In genomic region chr1:55430206-55430605, GRCh38 we compare ENCODE assay signal across 8 cellular contexts.
DNase-seq lines count a peak whose midpoint lies in the region; ATAC-seq, FAIRE-seq and TF ChIP-seq lines count a peak whose summit lies in the region.
"Not testable (repeated sequence)": the region's sequence is repeated elsewhere in the genome, so short reads cannot be mapped to it uniquely, and the experiment has no call there.

No MANE protein-coding gene starts in this region.

- H3K27ac ChIP-seq in AG04450 (ENCODE audit: low read depth, low read length), result peak overlapping the region; percentile 92
- H3K27ac ChIP-seq in RWPE1, result peak overlapping the region; percentile 89
- H3K27ac ChIP-seq in astrocyte (ENCODE audit: low read depth, low read length), result peak overlapping the region; percentile 83
- H3K27ac ChIP-seq in endothelial cell of umbilical vein (ENCODE audit: insufficient read depth, low read depth, low read length), result peak overlapping the region; percentile 93
- H3K27ac ChIP-seq in HepG2 (ENCODE audit: extremely low read length, insufficient read depth, low read length), result peak overlapping the region; percentile 69
- H3K27ac ChIP-seq in trophoblast cell (ENCODE audit: low read depth, low read length), result not testable (repeated sequence)
- H3K27ac ChIP-seq in tibial nerve, result peak overlapping the region in 3 of 4 donors; percentile 48 to 84 (median 80)

- TF ChIP-seq EP300 in HepG2 (IDR thresholded peaks at IDR 0.05; ENCODE audit: low read depth in 2 of 2, low read length in 2 of 2); HepG2 (CRISPR knock-in tag; IDR thresholded peaks at IDR 0.05; ENCODE audit: borderline replicate concordance); tibial nerve (IDR thresholded peaks at IDR 0.05): not testable (repeated sequence)

- not testable (repeated sequence) for H3K23ac ChIP-seq in trophoblast cell (ENCODE audit: low read length)

- BruUV-seq in endothelial cell of umbilical vein (replicated peaks; lab: Mats Ljungman, UMichigan); HepG2 (replicated peaks; lab: Mats Ljungman, UMichigan): not testable (repeated sequence)

- TF ChIP-seq CTCF in AG04450 (IDR thresholded peaks at IDR 0.05; ENCODE audit: low read depth, low read length); HFFc6 (IDR thresholded peaks at IDR 0.05); RWPE1 (conservative IDR thresholded peaks at IDR 0.05; ENCODE audit: low read depth); astrocyte (IDR thresholded peaks at IDR 0.05; ENCODE audit: insufficient read depth, low read depth, low read length); endothelial cell of umbilical vein (IDR thresholded peaks at IDR 0.05; ENCODE audit: extremely low read depth in 1 of 2, insufficient read depth in 1 of 2, low read depth in 1 of 2, low read length in 2 of 2); HepG2 (CRISPR knock-in tag; IDR thresholded peaks at IDR 0.05); tibial nerve (IDR thresholded peaks at IDR 0.05): not testable (repeated sequence)

- peak overlapping the region; percentile 76 for H2AK5ac ChIP-seq in trophoblast cell (ENCODE audit: low read length)

- peaks cover 65% of the 10 kb centered on the region for H3K4me1 Mint-ChIP-seq in HFFc6 (ENCODE audit: low read depth)
- H3K4me1 Mint-ChIP-seq in astrocyte (ENCODE audit: low read depth, unreplicated experiment), result peaks cover 21% of the 10 kb centered on the region

- H3K4me3 ChIP-seq in AG04450 (ENCODE audit: low read depth, low read length); astrocyte (ENCODE audit: insufficient read depth, low read depth, low read length); endothelial cell of umbilical vein (replicated peaks in 1 of 3; ENCODE audit: insufficient read depth in 1 of 3, low read depth in 1 of 3, low read length in 3 of 3); HepG2 (replicated peaks in 1 of 3; ENCODE audit: insufficient read depth in 1 of 3, low read depth in 2 of 3, low read length in 3 of 3); trophoblast cell (ENCODE audit: low read depth, low read length); tibial nerve: not testable (repeated sequence)

- not testable (repeated sequence) for TF ChIP-seq POLR2A in endothelial cell of umbilical vein (IDR thresholded peaks at IDR 0.05; ENCODE audit: low read depth, low read length); HepG2 (IDR thresholded peaks at IDR 0.05; ENCODE audit: insufficient read depth in 1 of 2, low read depth in 2 of 2, low read length in 2 of 2); tibial nerve (IDR thresholded peaks at IDR 0.05)

- intact Hi-C loops in endothelial cell of umbilical vein (cut with micrococcal nuclease); HepG2 (cut with micrococcal nuclease; ENCODE audit: unreplicated experiment): not testable (repeated sequence)

- H3K9ac ChIP-seq in astrocyte (ENCODE audit: low read length) (peak overlapping the region; percentile 25), endothelial cell of umbilical vein (replicated peaks; ENCODE audit: extremely low read depth, insufficient read depth, low read length) (peak overlapping the region; percentile 48), HepG2 (ENCODE audit: insufficient read depth, low read depth, low read length) (peak overlapping the region; percentile 42; the same call in 1 of the 2 replicates)
- not testable (repeated sequence) for H3K9ac ChIP-seq in trophoblast cell (ENCODE audit: low read length)

- not testable (repeated sequence) for ATAC-seq in HepG2

- DNase-seq in AG04450 (ENCODE audit: low read depth, low spot score); HFFc6; RWPE1 (ENCODE audit: low spot score); astrocyte (ENCODE audit: low read depth); HepG2 (ENCODE audit: low spot score); trophoblast cell; tibial nerve (ENCODE audit: low spot score in 2 of 2): not testable (repeated sequence)
- peak; percentile 28 for DNase-seq in endothelial cell of umbilical vein (ENCODE audit: low read depth, low spot score)

- H2BK5ac ChIP-seq in trophoblast cell (ENCODE audit: low read depth, low read length, poor library complexity), result peak overlapping the region; percentile 29

- H3K36me3 ChIP-seq in astrocyte (ENCODE audit: insufficient read depth, low read length); endothelial cell of umbilical vein (ENCODE audit: control insufficient read depth in 2 of 2, extremely low read depth in 1 of 2, insufficient read depth in 2 of 2, low read length in 2 of 2); HepG2 (replicated peaks in 1 of 2; ENCODE audit: control insufficient read depth in 1 of 2, insufficient read depth in 2 of 2, low read length in 2 of 2); trophoblast cell (ENCODE audit: control insufficient read depth in 1 of 2, insufficient read depth in 2 of 2, low read length in 2 of 2); tibial nerve: not testable (repeated sequence)

- H3K4me1 ChIP-seq in astrocyte (ENCODE audit: insufficient read depth, low read length), result peaks cover 30% of the 10 kb centered on the region
- peaks cover 32% of the 10 kb centered on the region for H3K4me1 ChIP-seq in endothelial cell of umbilical vein (ENCODE audit: control insufficient read depth, extremely low read depth, insufficient read depth, low read length)
- peaks cover 72% of the 10 kb centered on the region for H3K4me1 ChIP-seq in HepG2 (ENCODE audit: insufficient read depth, low read length)
- peaks cover 24 to 36% of the 10 kb centered on the region in 2 experiments for H3K4me1 ChIP-seq in trophoblast cell (ENCODE audit: control insufficient read depth in 1 of 2, insufficient read depth in 2 of 2, low read length in 2 of 2)
- peaks cover 0 to 27% (median 4%) of the 10 kb centered on the region in 4 donors for H3K4me1 ChIP-seq in tibial nerve

- not testable (repeated sequence) for H3K79me2 ChIP-seq in astrocyte (ENCODE audit: insufficient read depth, low read length); endothelial cell of umbilical vein (ENCODE audit: control insufficient read depth, insufficient read depth, low read length); HepG2 (ENCODE audit: insufficient read depth, low read length); trophoblast cell (ENCODE audit: control insufficient read depth, insufficient read depth, low read length, poor library complexity)

- peaks cover 33% of the 10 kb centered on the region for H3K79me1 ChIP-seq in trophoblast cell (ENCODE audit: low read length)

- H3K27me3 Mint-ChIP-seq in HFFc6 (ENCODE audit: insufficient read depth); astrocyte (ENCODE audit: low read depth, unreplicated experiment): not testable (repeated sequence)

- dilution Hi-C loops in endothelial cell of umbilical vein (cut with MboI; ENCODE audit: extremely low pct_ligation_motif_present, low sequenced_read_pairs), result not testable (repeated sequence)

- H3K9me3 Mint-ChIP-seq in HFFc6, result peaks cover 11% of the 10 kb centered on the region
- H3K9me3 Mint-ChIP-seq in astrocyte (ENCODE audit: unreplicated experiment), result not testable (repeated sequence)

- FAIRE-seq in astrocyte (lab: Jason Lieb, UNC); endothelial cell of umbilical vein (lab: Jason Lieb, UNC); HepG2 (lab: Jason Lieb, UNC): not testable (repeated sequence)

- H4K12ac ChIP-seq in trophoblast cell (ENCODE audit: low read depth, low read length), result not testable (repeated sequence)

- H2AFZ ChIP-seq in astrocyte (ENCODE audit: low read depth, low read length); HepG2 (ENCODE audit: low read length); trophoblast cell (ENCODE audit: insufficient read depth, low read length, poor library complexity): not testable (repeated sequence)
- H2AFZ ChIP-seq in endothelial cell of umbilical vein (ENCODE audit: low read depth, low read length), result peak overlapping the region; percentile 5

- peak overlapping the region; percentile 1 for H3K18ac ChIP-seq in trophoblast cell (ENCODE audit: low read length)

- H3K4me3 Mint-ChIP-seq in HFFc6, result peak overlapping the region; percentile 62
- not testable (repeated sequence) for H3K4me3 Mint-ChIP-seq in astrocyte (ENCODE audit: unreplicated experiment)

- peak overlapping the region; percentile 83 for H4K91ac ChIP-seq in trophoblast cell (ENCODE audit: low read depth, low read length)

- TF ChIP-seq RAD21 in HepG2 (CRISPR knock-in tag; IDR thresholded peaks at IDR 0.05), result not testable (repeated sequence)

- WGBS in HepG2 (ENCODE audit: low lambda C conversion rate), result 100% methylated on average over 6 of the region's 8 CpGs
- WGBS in trophoblast cell (ENCODE audit: extremely low coverage, insufficient coverage, insufficient read length), result no CpG with 5 or more reads among the region's 8 CpGs
- 89 to 92% methylated on average over 7 to 8 of the region's 8 CpGs for whole genome bisulfite sequencing in tibial nerve, 2 donors

- peak overlapping the region; percentile 87 for H2BK12ac ChIP-seq in trophoblast cell (ENCODE audit: low read length)

- peak overlapping the region; percentile 92 for H3K27ac Mint-ChIP-seq in HFFc6
- H3K27ac Mint-ChIP-seq in astrocyte (ENCODE audit: unreplicated experiment), result peak overlapping the region; percentile 72

- H3K27me3 ChIP-seq in AG04450 (ENCODE audit: control insufficient read depth, insufficient read depth, low read length); astrocyte (ENCODE audit: insufficient read depth, low read length); endothelial cell of umbilical vein (ENCODE audit: control insufficient read depth in 2 of 2, insufficient read depth in 2 of 2, low read length in 2 of 2); HepG2 (ENCODE audit: control insufficient read depth in 1 of 2, insufficient read depth in 2 of 2, low read length in 2 of 2); trophoblast cell (ENCODE audit: insufficient read depth, low read length); tibial nerve: not testable (repeated sequence)

- H3K4me2 ChIP-seq in astrocyte (ENCODE audit: low read length), result peak overlapping the region; percentile 47
- not testable (repeated sequence) for H3K4me2 ChIP-seq in endothelial cell of umbilical vein (ENCODE audit: insufficient read depth, low read length); trophoblast cell (ENCODE audit: low read length)
- H3K4me2 ChIP-seq in HepG2 (ENCODE audit: low read depth, low read length), result peak overlapping the region; percentile 43; the same call in 1 of the 2 replicates

- peak overlapping the region; percentile 95 for H2BK120ac ChIP-seq in trophoblast cell (ENCODE audit: insufficient read depth, low read length, poor library complexity)

- H3K36me3 Mint-ChIP-seq in HFFc6 (ENCODE audit: low read depth), result peaks cover 30% of the 10 kb centered on the region
- not testable (repeated sequence) for H3K36me3 Mint-ChIP-seq in astrocyte (ENCODE audit: low read depth, unreplicated experiment)

- H3K9me3 ChIP-seq in AG04450 (ENCODE audit: control insufficient read depth, insufficient read depth, low read length); astrocyte (ENCODE audit: insufficient read depth, low read depth, low read length); endothelial cell of umbilical vein (replicated peaks; ENCODE audit: control insufficient read depth, insufficient read depth, low read length); HepG2 (ENCODE audit: low read length); trophoblast cell (ENCODE audit: insufficient read depth, low read depth, low read length); tibial nerve: not testable (repeated sequence)

- H3K14ac ChIP-seq in trophoblast cell (ENCODE audit: low read length), result peak overlapping the region; percentile 68

- in situ Hi-C loops in HepG2 (cut with HindIII; ENCODE audit: extremely low pct_ligation_motif_present, low pct_unique_long_range_greater_than_20kb), result loop anchor here (10.0 kb wide), 1 partner anchor 105 kb away; no protein-coding TSS in a partner anchor

- CTCF ChIA-PET in AG04450 (lab: Charles Lee), result interaction anchor here (1.4 kb wide), 1 partner anchor 54 kb away, joined by 5 read pairs; no protein-coding TSS in a partner anchor
- CTCF ChIA-PET in RWPE1 (lab: Yijun Ruan, JAX); HepG2 (lab: Yijun Ruan, JAX; ENCODE audit: low intra/inter-chr PET ratio, low total read pairs): not testable (repeated sequence)
- CTCF ChIA-PET in endothelial cell of umbilical vein (lab: Charles Lee), result interaction anchor here (1.0 to 2.0 kb wide), 4 partner anchors 9 to 1155 kb away, joined by 3 to 7 read pairs (median 6); no protein-coding TSS in a partner anchor

- peak overlapping the region; percentile 31 for H3K4ac ChIP-seq in trophoblast cell (ENCODE audit: low read depth, low read length)

- peak overlapping the region; percentile 40 for H4K8ac ChIP-seq in trophoblast cell (ENCODE audit: low read depth, low read length)

- POLR2A ChIA-PET in AG04450 (lab: Yijun Ruan, JAX); RWPE1 (lab: Yijun Ruan, JAX; ENCODE audit: low non-redundant PET); endothelial cell of umbilical vein (lab: Charles Lee): not testable (repeated sequence)
- POLR2A ChIA-PET in HepG2 (lab: Yijun Ruan, JAX), result interaction anchor here (0.8 to 2.6 kb wide), 5 partner anchors 9 to 1007 kb away, joined by 3 to 21 read pairs (median 3); no protein-coding TSS in a partner anchor

- not testable (repeated sequence) for H4K20me1 ChIP-seq in astrocyte (ENCODE audit: insufficient read depth, low read length); endothelial cell of umbilical vein (replicated peaks; ENCODE audit: control insufficient read depth, extremely low read depth, insufficient read depth, low read length); HepG2 (ENCODE audit: insufficient read depth, low read length)

- H3K9me1 ChIP-seq in endothelial cell of umbilical vein (replicated peaks; ENCODE audit: control insufficient read depth, extremely low read depth, insufficient read depth, low read length), result not testable (repeated sequence)
